Comparison of ENCODE assay signal across 8 cellular contexts in the genomic region with DNA sequence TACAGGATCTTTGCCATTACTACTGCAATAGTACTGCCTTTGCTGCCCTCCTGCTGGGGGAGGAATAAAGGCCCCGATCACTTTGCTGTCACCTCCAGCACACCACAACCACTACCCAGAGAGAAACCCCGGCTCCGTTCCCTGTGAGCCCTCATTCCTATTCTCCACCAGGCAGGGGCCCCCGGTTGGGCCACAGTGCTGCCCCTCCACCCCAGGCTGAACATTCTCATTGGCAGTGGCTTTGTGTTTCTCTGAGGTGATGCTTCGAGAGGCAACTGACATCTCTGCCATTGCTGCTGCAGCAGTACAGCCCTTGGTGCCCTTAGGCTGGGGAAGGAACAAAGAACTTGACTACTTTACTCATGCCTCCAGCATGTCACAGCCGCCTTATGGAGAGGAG.
"Had no signal": no experiment of that assay in that cellular context is flagged by ENCODE, and none has a peak within 500 bp of the region (broad histone marks: within the 10 kb centered on the region; RNA-seq: fewer than 3 reads in every experiment).

No MANE protein-coding gene starts in this region.

- ATAC-seq: GM23338, HCT116, K562 had no signal

- H3K4me2 ChIP-seq: GM23338 had no signal

- H3K4me3 ChIP-seq: GM23338, HAP-1, K562 had no signal

- H3K36me3 ChIP-seq: HAP-1 had no signal

- H3K9me3 ChIP-seq: HAP-1 had no signal

- H3K4me1 ChIP-seq: HAP-1 had no signal

- H2AFZ ChIP-seq: GM23338 had no signal

- H3K27ac ChIP-seq: HL-60 had no signal

- DNase-seq: H7, HFFc6, IMR-90 had no signal

- FAIRE-seq: K562 had no signal
